1 cellular context compared by ENCODE assay signal in the genomic region with DNA sequence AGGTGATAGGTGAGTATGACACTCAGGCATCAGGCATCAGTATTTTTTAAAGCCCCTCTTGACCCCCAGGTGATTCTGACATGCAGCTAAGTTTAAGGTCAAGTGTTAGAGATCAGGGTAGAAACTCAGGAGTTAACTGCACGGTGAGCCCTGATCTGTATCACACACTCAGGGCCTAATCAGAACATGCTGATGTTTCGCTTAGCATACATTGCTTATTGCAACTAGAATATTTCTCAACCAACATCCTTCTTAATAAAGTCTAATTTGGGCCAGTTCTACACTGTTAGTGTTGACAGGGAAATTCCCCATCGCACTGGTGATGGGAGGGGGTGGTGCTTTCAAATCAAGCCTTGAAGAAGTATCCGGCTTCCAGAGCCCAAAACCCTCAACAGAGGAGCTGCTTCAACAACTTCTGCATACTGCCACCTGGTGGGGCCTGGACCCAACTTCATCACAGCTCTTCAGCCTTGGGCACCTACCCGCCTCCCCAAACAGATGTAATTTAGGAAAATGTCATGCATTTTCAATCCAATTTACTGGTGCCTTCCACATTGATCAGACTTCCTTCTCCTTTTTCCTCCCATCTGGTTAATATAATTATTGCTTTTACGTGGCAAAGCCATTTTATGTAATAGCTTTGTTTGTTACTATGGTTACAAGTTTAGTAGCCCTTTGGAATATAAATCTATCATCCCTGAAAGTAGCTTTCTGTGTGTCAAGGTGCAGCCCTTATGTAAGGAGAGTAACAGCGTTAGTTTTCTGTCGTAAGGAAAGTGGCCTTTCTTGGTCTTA.
TF ChIP-seq lines count a peak whose summit lies in the region.

No MANE protein-coding gene starts in this region.

TF ChIP-seq in HCT116, 20 proteins besides CTCF, POLR2A, EP300 and RAD21 (continued from another document):
- TF ChIP-seq REST (IDR thresholded peaks at IDR 0.05; ENCODE audit: low read depth) (no peak), YY1 (IDR thresholded peaks at IDR 0.05; ENCODE audit: extremely low read depth, insufficient replicate concordance, low read depth, low read length) (no peak), EZH2 (IDR thresholded peaks at IDR 0.05) (no peak), ZFX (IDR thresholded peaks at IDR 0.05) (no peak), CBX3 (IDR thresholded peaks at IDR 0.05; ENCODE audit: low read depth) (no peak), SP1 (IDR thresholded peaks at IDR 0.05; ENCODE audit: low read depth) (no peak), EGR1 (IDR thresholded peaks at IDR 0.05; ENCODE audit: low read depth) (no peak), FOSL1 (IDR thresholded peaks at IDR 0.05; ENCODE audit: low read depth) (no peak), ZBTB33 (IDR thresholded peaks at IDR 0.05; ENCODE audit: extremely low read depth, insufficient replicate concordance, low read length) (no peak), TCF7L2 (IDR thresholded peaks at IDR 0.05; ENCODE audit: borderline replicate concordance, extremely low read depth, insufficient read depth, insufficient read length) (no peak), CEBPB (IDR thresholded peaks at IDR 0.05; ENCODE audit: low read depth) (no peak), EZH2phosphoT487 (IDR thresholded peaks at IDR 0.05; ENCODE audit: borderline replicate concordance) (no peak)
- TF ChIP-seq, protein P1, sequence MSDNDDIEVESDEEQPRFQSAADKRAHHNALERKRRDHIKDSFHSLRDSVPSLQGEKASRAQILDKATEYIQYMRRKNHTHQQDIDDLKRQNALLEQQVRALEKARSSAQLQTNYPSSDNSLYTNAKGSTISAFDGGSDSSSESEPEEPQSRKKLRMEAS (IDR thresholded peaks at IDR 0.05), result no peak
